ENCODE assay signal across 1 cellular context in genomic region chr10:79190740-79191261, GRCh38.
TF ChIP-seq lines count a peak whose summit lies in the region.

No MANE protein-coding gene starts in this region.

TF ChIP-seq in HepG2, 621 proteins besides CTCF, POLR2A, EP300 and RAD21:
- TF ChIP-seq MYNN (CRISPR knock-in tag; IDR thresholded peaks at IDR 0.05; ENCODE audit: low read depth): no peak
- TF ChIP-seq MBNL3 (CRISPR knock-in tag; conservative IDR thresholded peaks at IDR 0.05): no peak
- peak; percentile 68 for TF ChIP-seq RBM22 (optimal IDR thresholded peaks at IDR 0.05; ENCODE audit: low read length)
- no peak for TF ChIP-seq SMC3 (IDR thresholded peaks at IDR 0.05; ENCODE audit: low read length)
- TF ChIP-seq SP140L (CRISPR knock-in tag; IDR thresholded peaks at IDR 0.05; ENCODE audit: borderline replicate concordance): no peak
